Comparison of ENCODE assay signal across 9 cellular contexts in the genomic region with DNA sequence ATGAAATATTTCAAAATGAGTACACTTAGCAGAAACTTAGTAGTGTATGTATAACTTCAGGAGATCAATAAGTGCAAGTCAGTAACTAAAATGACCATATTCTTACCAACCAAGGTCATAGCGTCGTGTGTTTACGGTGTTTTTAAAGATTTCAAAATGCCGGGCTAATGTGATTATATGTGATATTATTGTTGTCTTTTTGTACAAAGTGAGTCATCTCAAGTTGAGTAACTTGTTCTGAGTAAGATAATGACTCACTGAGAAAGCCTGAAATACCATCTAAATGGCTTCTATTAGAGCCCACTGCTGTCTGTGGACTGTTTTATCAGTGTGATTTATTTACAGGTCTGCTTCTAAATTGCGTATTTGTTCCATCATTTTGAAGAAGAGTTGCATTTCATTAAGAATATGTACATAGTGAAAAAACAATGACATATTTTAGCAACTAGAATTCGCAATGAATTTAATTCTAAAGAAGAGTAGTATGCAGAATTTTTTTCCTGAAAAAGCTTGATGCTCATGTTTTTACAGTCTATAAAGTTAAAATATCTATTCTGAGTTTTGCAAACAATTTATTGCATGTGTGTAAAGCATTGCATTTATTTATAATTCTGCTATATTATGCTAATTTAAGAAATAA. TPM values are rescaled to one million over a fixed set of nuclear protein-coding genes. Genes with fewer than 3 reads are reported as not detected.
A peak's percentile ranks its signal among the peaks of the same experiment; 100 is the strongest.
DNase-seq lines count a peak whose midpoint lies in the region; ATAC-seq and TF ChIP-seq lines count a peak whose summit lies in the region.
"Had no signal": no experiment of that assay in that cellular context is flagged by ENCODE, and none has a peak within 500 bp of the region (broad histone marks: within the 10 kb centered on the region; RNA-seq: fewer than 3 reads in every experiment).

No MANE protein-coding gene starts in this region.

- intact Hi-C loops in heart left ventricle (cut with DNase I) = loop anchor here in 2 of 10 donors (10.0 kb wide), 2 partner anchors 49 to 691 kb away; no protein-coding TSS in a partner anchor

- DNase-seq in AG09309 (ENCODE audit: low read depth) (peak; percentile 87), OCI-M1 (lab: John Stamatoyannopoulos, UW) (peak; percentile 64), mesenteric fat pad (ENCODE audit: low spot score) (no peak), anterior cingulate cortex (lab: John Stamatoyannopoulos, UW) (no peak), heart left ventricle (no peak)
- DNase-seq: activated naive CD4-positive, alpha-beta T cell treated with anti-CD3 and anti-CD28 coated beads, Interleukin-2, amount 10 ng/mL, durations not matched to agents 7 days and 5 days; small intestine had no signal

- H3K36me3 ChIP-seq in gastroesophageal sphincter = no peaks in the 10 kb centered on the region
- no peaks in the 10 kb centered on the region for H3K36me3 ChIP-seq in heart left ventricle

- H3K4me1 ChIP-seq in gastroesophageal sphincter (no peaks in the 10 kb centered on the region), heart left ventricle (peaks cover 0 to 11% (median 2%) of the 10 kb centered on the region in 12 donors)

- 41 to 76% methylated on average over 6 of the region's 6 CpGs for WGBS in gastroesophageal sphincter (ENCODE audit: low coverage in 1 of 2), 2 donors
- 65 to 89% (median 74%) methylated on average over 6 of the region's 6 CpGs for WGBS in heart left ventricle, 4 donors

- ATAC-seq in gastroesophageal sphincter (peak; percentile 71), heart left ventricle (no peak)

- H3K9me3 ChIP-seq in gastroesophageal sphincter = no peaks in the 10 kb centered on the region
- H3K9me3 ChIP-seq in heart left ventricle = no peaks in the 10 kb centered on the region

- H3K27me3 ChIP-seq in gastroesophageal sphincter (peaks cover 15% of the 10 kb centered on the region), heart left ventricle (peaks cover 0 to 10% (median 0%) of the 10 kb centered on the region in 9 donors)

- TF ChIP-seq CTCF in AG09309 (IDR thresholded peaks at IDR 0.05; ENCODE audit: control insufficient read depth, insufficient read depth, low read depth, low read length, missing control alignments) (no peak), gastroesophageal sphincter (IDR thresholded peaks at IDR 0.05) (no peak), heart left ventricle (IDR thresholded peaks at IDR 0.05) (no peak)

- H3K4me3 ChIP-seq in AG09309 (ENCODE audit: control insufficient read depth, low read depth, low read length) = no peak overlapping the region
- H3K4me3 ChIP-seq in gastroesophageal sphincter = no peak overlapping the region
- no peak overlapping the region for H3K4me3 ChIP-seq in heart left ventricle

- no peak for TF ChIP-seq EP300 in gastroesophageal sphincter (IDR thresholded peaks at IDR 0.05)

- H3K27ac ChIP-seq in gastroesophageal sphincter = no peak overlapping the region
- H3K27ac ChIP-seq in heart left ventricle = no peak overlapping the region

- TF ChIP-seq POLR2A in gastroesophageal sphincter (IDR thresholded peaks at IDR 0.05) (no peak), heart left ventricle (IDR thresholded peaks at IDR 0.05) (no peak)

RNA-seq across cellular contexts. Expression of a gene that starts 12.7 kb away (rescaled TPM):
- total RNA-seq in gastroesophageal sphincter = not detected
- not detected for total RNA-seq in mesenteric fat pad
- total RNA-seq in heart left ventricle = not detected
- not detected for polyA plus RNA-seq in heart left ventricle
- polyA plus RNA-seq: IgD-negative memory B cell had no signal

RNA-seq across cellular contexts. Expression of a gene that starts 30.7 kb away (rescaled TPM):
- not detected for total RNA-seq in gastroesophageal sphincter
- 1.2 TPM for total RNA-seq in mesenteric fat pad
- not detected for total RNA-seq in heart left ventricle
- polyA plus RNA-seq in heart left ventricle = under 1 TPM in 1 of 2 donors, not detected in 1; 0.12 TPM
- polyA plus RNA-seq: IgD-negative memory B cell had no signal

RNA-seq across cellular contexts. Expression of a gene that starts 31.9 kb away (rescaled TPM):
- total RNA-seq in gastroesophageal sphincter = 10 to 100 TPM in 3 of 4 donors, 1 to 10 TPM in 1; 5.1 to 14.3 (median 10.6) TPM
- total RNA-seq in mesenteric fat pad = 38.6 TPM
- total RNA-seq in heart left ventricle = 10 to 100 TPM; 17.6 to 70.8 (median 50.1) TPM
- 10 to 100 TPM; 21.9 to 81.9 TPM for polyA plus RNA-seq in heart left ventricle

RNA-seq across cellular contexts. Expression of a gene that starts 54.5 kb away (rescaled TPM):
- not detected for total RNA-seq in gastroesophageal sphincter
- total RNA-seq in mesenteric fat pad = not detected
- not detected for total RNA-seq in heart left ventricle
- not detected for polyA plus RNA-seq in heart left ventricle
- polyA plus RNA-seq: IgD-negative memory B cell, small intestine had no signal

Comparison
In these comparisons a context has a peak if more than half of its experiments do, and no peak if none do; other contexts are left out.
1. DNase-seq: peak in AG09309 (single experiment) and OCI-M1 (single experiment); none in mesenteric fat pad (single experiment), anterior cingulate cortex (0 of 58) and heart left ventricle (0 of 5).